In genomic region chr6:10048370-10049297, GRCh38 we compare ENCODE assay signal across 1 cellular context.
A peak's percentile ranks its signal among the peaks of the same experiment; 100 is the strongest.
TF ChIP-seq lines count a peak whose summit lies in the region.

No MANE protein-coding gene starts in this region.

TF ChIP-seq in K562, 482 proteins besides CTCF, POLR2A, EP300 and RAD21 (continued from another document):
- no peak for TF ChIP-seq HOMEZ (CRISPR knock-in tag; IDR thresholded peaks at IDR 0.05)
- no peak for TF ChIP-seq BACH1 (tag; IDR thresholded peaks at IDR 0.05)
- TF ChIP-seq ARID3A (IDR thresholded peaks at IDR 0.05; ENCODE audit: borderline replicate concordance, low read depth, low read length): no peak
- TF ChIP-seq ZBTB12 (CRISPR knock-in tag; IDR thresholded peaks at IDR 0.05): no peak
- TF ChIP-seq NCOA4 (IDR thresholded peaks at IDR 0.05; ENCODE audit: partially characterized antibody): no peak
- peak; percentile 89 for TF ChIP-seq ATF7 (IDR thresholded peaks at IDR 0.05)
- TF ChIP-seq ZFP1 (CRISPR knock-in tag; IDR thresholded peaks at IDR 0.05): no peak
- TF ChIP-seq SMAD3 (CRISPR knock-in tag; conservative IDR thresholded peaks at IDR 0.05): no peak
- TF ChIP-seq ATF3 (IDR thresholded peaks at IDR 0.05): peak; percentile 90
- no peak for TF ChIP-seq ATF3 (CRISPR knock-in tag; conservative IDR thresholded peaks at IDR 0.05)
- TF ChIP-seq ZNF584 (CRISPR knock-in tag; IDR thresholded peaks at IDR 0.05; ENCODE audit: low read depth): no peak
- TF ChIP-seq ZNF766 (CRISPR knock-in tag; conservative IDR thresholded peaks at IDR 0.05): no peak
- no peak for TF ChIP-seq NCOA1 (IDR thresholded peaks at IDR 0.05; ENCODE audit: low read depth)
- TF ChIP-seq ZNF280B (CRISPR knock-in tag; IDR thresholded peaks at IDR 0.05): no peak
- no peak for TF ChIP-seq XRCC3 (IDR thresholded peaks at IDR 0.05)
- no peak for TF ChIP-seq NFYB (IDR thresholded peaks at IDR 0.05; ENCODE audit: extremely low read depth, insufficient read length)
- no peak for TF ChIP-seq KAT2B (IDR thresholded peaks at IDR 0.05; ENCODE audit: low read depth, low read length)
- no peak for TF ChIP-seq CBX8 (IDR thresholded peaks at IDR 0.05; ENCODE audit: borderline replicate concordance, extremely low read depth, low read depth, low read length, poor library complexity, severe bottlenecking)
- no peak for TF ChIP-seq KHSRP (IDR thresholded peaks at IDR 0.05)
- TF ChIP-seq JUND (IDR thresholded peaks at IDR 0.05; ENCODE audit: borderline replicate concordance, low read depth, low read length): peak; percentile 69
- TF ChIP-seq JUND (tag; IDR thresholded peaks at IDR 0.05; ENCODE audit: borderline replicate concordance, low read depth, low read length): peak; percentile 54; the same call in 1 of the 3 replicates
- no peak for TF ChIP-seq E2F8 (IDR thresholded peaks at IDR 0.05; ENCODE audit: low read depth, partially characterized antibody)
